8 cellular contexts compared by ENCODE assay signal in genomic region chr3:185176756-185177359, GRCh38. TPM values are rescaled to one million over a fixed set of nuclear protein-coding genes. Genes with fewer than 3 reads are reported as not detected.
A peak's percentile ranks its signal among the peaks of the same experiment; 100 is the strongest.
DNase-seq lines count a peak whose midpoint lies in the region; ATAC-seq and TF ChIP-seq lines count a peak whose summit lies in the region.

No MANE protein-coding gene starts in this region.

- DNase-seq in NCI-H2029 treated with DMSO at 0.1 percent for 48 hours (lab: John Stamatoyannopoulos, UW): peak; percentile 45
- no peak for DNase-seq in NCI-H2029 (lab: John Stamatoyannopoulos, UW)
- DNase-seq in Kasumi-1 (lab: John Stamatoyannopoulos, UW): peak; percentile 57 to 69
- DNase-seq in SK-MEL-5 (ENCODE audit: low read depth, low spot score): peak; percentile 67
- DNase-seq in erythroblast (lab: John Stamatoyannopoulos, UW): peak; percentile 43 to 68

- H3K9me3 ChIP-seq in neutrophil: no peaks in the 10 kb centered on the region

- TF ChIP-seq CTCF in neutrophil (IDR thresholded peaks at IDR 0.05): peak; percentile 49

- no peak for TF ChIP-seq POLR2A in erythroblast (IDR thresholded peaks at IDR 0.05; ENCODE audit: low read length)

- H3K27me3 ChIP-seq in neutrophil: no peaks in the 10 kb centered on the region

- H3K36me3 ChIP-seq in neutrophil: no peaks in the 10 kb centered on the region

- no peak for ATAC-seq in HG02885 (IDR thresholded peaks at IDR 0.05; ENCODE audit: poor library complexity, unreplicated experiment)
- ATAC-seq in HG03442 (IDR thresholded peaks at IDR 0.05; ENCODE audit: unreplicated experiment): no peak

- H3K4me1 ChIP-seq in neutrophil (ENCODE audit: control insufficient read depth in 1 of 2, insufficient read depth in 1 of 2, low read depth in 1 of 2, low read length in 1 of 2): peaks cover 19 to 21% of the 10 kb centered on the region in 2 experiments

- H3K27ac ChIP-seq in neutrophil: no peak overlapping the region

- in situ Hi-C loops in SK-MEL-5 (cut with HindIII; ENCODE audit: low pct_unique_long_range_greater_than_20kb, low sequenced_read_pairs): no loop called here

- H3K4me3 ChIP-seq in neutrophil (ENCODE audit: low read depth in 1 of 2, low read length in 1 of 2): no peak overlapping the region

RNA-seq across cellular contexts. Expression of gene C3orf70, which starts 24.0 kb away (rescaled TPM):
- total RNA-seq in SK-MEL-5 (2014; rRNA removed; shearing (Covaris generic)): 8.7 and 9.2 TPM in 2 replicates
- 6.5 and 8.6 TPM in 2 replicates for polyA plus RNA-seq in SK-MEL-5 (2015; cell fraction: cytosol; rRNA removed)
- polyA plus RNA-seq in SK-MEL-5 (2015; cell fraction: nucleus; rRNA removed): 3.0 and 4.1 TPM in 2 replicates
